ENCODE assay signal across 6 cellular contexts in the genomic region with DNA sequence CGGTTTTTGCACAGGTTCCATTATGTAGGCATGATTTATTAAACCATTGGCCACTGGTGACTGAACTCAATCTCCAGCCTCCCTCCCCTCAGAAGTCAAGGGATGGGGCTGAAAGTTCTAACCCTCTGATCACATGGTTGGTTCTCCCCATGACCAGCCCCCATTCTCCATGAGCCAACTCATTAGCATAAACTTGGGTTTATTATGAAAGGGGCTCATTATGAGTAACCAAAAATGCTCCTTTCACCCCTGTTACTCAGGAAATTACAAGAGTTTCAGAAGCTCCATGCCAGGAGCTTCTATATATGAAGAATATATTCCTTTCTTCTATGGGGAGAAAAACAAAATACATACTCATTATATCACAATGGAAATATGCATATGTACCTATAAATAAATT.
"Had no signal": no experiment of that assay in that cellular context is flagged by ENCODE, and none has a peak within 500 bp of the region (broad histone marks: within the 10 kb centered on the region; RNA-seq: fewer than 3 reads in every experiment).

No MANE protein-coding gene starts in this region.

- H3K36me3 Mint-ChIP-seq: IgD-negative memory B cell had no signal

- H3K27me3 Mint-ChIP-seq: IgD-negative memory B cell had no signal

- H3K4me3 Mint-ChIP-seq: IgD-negative memory B cell had no signal

- DNase-seq: IMR-90, KBM-7 had no signal

- H3K27ac ChIP-seq: HL-60 had no signal

- H3K4me1 Mint-ChIP-seq: IgD-negative memory B cell had no signal

- ATAC-seq: HepG2, K562 had no signal

- H3K27ac Mint-ChIP-seq: IgD-negative memory B cell had no signal
